ENCODE assay signal across 11 cellular contexts in genomic region chr9:90331826-90332575, GRCh38.
DNase-seq lines count a peak whose midpoint lies in the region; ATAC-seq, FAIRE-seq and TF ChIP-seq lines count a peak whose summit lies in the region.
"Had no signal": no experiment of that assay in that cellular context is flagged by ENCODE, and none has a peak within 500 bp of the region (broad histone marks: within the 10 kb centered on the region; RNA-seq: fewer than 3 reads in every experiment).

No MANE protein-coding gene starts in this region.

- in situ Hi-C loops in ACHN (cut with HindIII; ENCODE audit: low pct_ligation_motif_present, low pct_unique_long_range_greater_than_20kb, low sequenced_read_pairs) = no loop called here

- TF ChIP-seq CTCF in HFFc6 (IDR thresholded peaks at IDR 0.05) (no peak), chondrocyte (IDR thresholded peaks at IDR 0.05) (no peak), liver (IDR thresholded peaks at IDR 0.05; ENCODE audit: low read depth, low read length, missing input control) (no peak), D721Med (IDR thresholded peaks at IDR 0.05; ENCODE audit: insufficient read depth, missing control alignments) (no peak)

- H3K4me1 ChIP-seq in liver (ENCODE audit: control insufficient read depth in 4 of 4, insufficient read depth in 4 of 4, low read length in 3 of 4) = peaks cover 0 to 7% (median 2%) of the 10 kb centered on the region in 4 donors
- H3K4me1 ChIP-seq: gastrocnemius medialis had no signal

- peak in 1 of 2 donors; percentile 23 for TF ChIP-seq RAD21 in liver (IDR thresholded peaks at IDR 0.05)

- FAIRE-seq in D721Med (lab: Jason Lieb, UNC) = no peak

- no peak for ATAC-seq in GM19467 (IDR thresholded peaks at IDR 0.05; ENCODE audit: unreplicated experiment)
- ATAC-seq: gastrocnemius medialis had no signal

- peak overlapping the region in 1 of 2 donors; percentile 47 for H3K9ac ChIP-seq in liver (ENCODE audit: low read depth in 1 of 2, low read length in 2 of 2)

- WGBS in liver = 61% methylated on average over 8 of the region's 8 CpGs

- no peaks in the 10 kb centered on the region for H3K9me3 ChIP-seq in liver (ENCODE audit: control insufficient read depth in 4 of 4, low read length in 3 of 4)
- H3K9me3 ChIP-seq: gastrocnemius medialis had no signal

- H3K27ac Mint-ChIP-seq in HFFc6 (peak overlapping the region; percentile 65; the same call in 1 of the 2 replicates), chondrocyte (ENCODE audit: unreplicated experiment) (peak overlapping the region; percentile 98)

- H3K9me3 Mint-ChIP-seq in HFFc6 = peaks cover 15% of the 10 kb centered on the region; the same call in 1 of the 2 replicates
- peaks cover 4% of the 10 kb centered on the region for H3K9me3 Mint-ChIP-seq in chondrocyte (ENCODE audit: low read depth)

- H3K36me3 Mint-ChIP-seq in HFFc6 (ENCODE audit: low read depth) (no peaks in the 10 kb centered on the region), chondrocyte (ENCODE audit: low read depth) (peaks cover 2% of the 10 kb centered on the region)

- H3K27me3 ChIP-seq in liver (ENCODE audit: control insufficient read depth in 4 of 4, insufficient read depth in 4 of 4, low read length in 3 of 4) = no peaks in the 10 kb centered on the region
- H3K27me3 ChIP-seq: gastrocnemius medialis had no signal

- DNase-seq in ACHN (peak; percentile 45), HFFc6 (no peak), chondrocyte (ENCODE audit: low spot score) (no peak), NCI-H1092 treated with DMSO at 0.1 percent for 48 hours (lab: John Stamatoyannopoulos, UW) (no peak), anterior cingulate cortex (lab: John Stamatoyannopoulos, UW) (no peak), D721Med (ENCODE audit: insufficient read length, low spot score) (no peak)
- DNase-seq: gastrocnemius medialis, MM.1S, NCI-H2227 treated with DMSO at 0.1 percent for 48 hours had no signal

- H3K4me1 Mint-ChIP-seq in HFFc6 (ENCODE audit: low read depth) (peaks cover 15% of the 10 kb centered on the region; the same call in 1 of the 2 replicates), chondrocyte (ENCODE audit: low read depth) (peaks cover 62% of the 10 kb centered on the region)

- no peaks in the 10 kb centered on the region for H3K36me3 ChIP-seq in liver (ENCODE audit: control insufficient read depth in 4 of 4, insufficient read depth in 3 of 4, low read depth in 1 of 4, low read length in 3 of 4)
- H3K36me3 ChIP-seq: gastrocnemius medialis had no signal

- no peaks in the 10 kb centered on the region for H3K27me3 Mint-ChIP-seq in HFFc6 (ENCODE audit: insufficient read depth)
- H3K27me3 Mint-ChIP-seq in chondrocyte (ENCODE audit: low read depth) = no peaks in the 10 kb centered on the region

- no peak overlapping the region for H3K4me3 ChIP-seq in liver (ENCODE audit: low read depth in 1 of 3, low read length in 3 of 3)
- H3K4me3 ChIP-seq: gastrocnemius medialis had no signal

- H3K27ac ChIP-seq in liver (ENCODE audit: low read depth in 1 of 2, low read length in 2 of 2) = peak overlapping the region in 1 of 2 donors; percentile 60
- H3K27ac ChIP-seq: gastrocnemius medialis had no signal

- H3K4me3 Mint-ChIP-seq in HFFc6 = peak overlapping the region; percentile 29; the same call in 1 of the 2 replicates
- H3K4me3 Mint-ChIP-seq in chondrocyte (ENCODE audit: unreplicated experiment) = peak overlapping the region; percentile 7

TF ChIP-seq in liver, 16 proteins besides CTCF, POLR2A, EP300 and RAD21:
- TF ChIP-seq RXRA (IDR thresholded peaks at IDR 0.05) (peak in 1 of 2 donors; percentile 65), NR2F2 (IDR thresholded peaks at IDR 0.05) (no peak), SP1 (IDR thresholded peaks at IDR 0.05) (no peak), YY1 (IDR thresholded peaks at IDR 0.05) (peak; percentile 55), HNF4G (IDR thresholded peaks at IDR 0.05) (no peak), HNF4A (conservative IDR thresholded peaks at IDR 0.05) (peak; percentile 70 to 84), FOXA2 (IDR thresholded peaks at IDR 0.05) (no peak), MAX (IDR thresholded peaks at IDR 0.05) (peak; percentile 38), FOXA1 (IDR thresholded peaks at IDR 0.05) (no peak), EGR1 (IDR thresholded peaks at IDR 0.05; ENCODE audit: low read depth in 2 of 2) (peak in 1 of 2 donors; percentile 76), TAF1 (conservative IDR thresholded peaks at IDR 0.05) (no peak), ATF3 (IDR thresholded peaks at IDR 0.05) (peak; percentile 45), JUND (IDR thresholded peaks at IDR 0.05) (peak; percentile 37 to 86), GABPA (IDR thresholded peaks at IDR 0.05 in 1 of 2, conservative IDR thresholded peaks at IDR 0.05 in 1 of 2) (no peak)
- TF ChIP-seq, protein P1, sequence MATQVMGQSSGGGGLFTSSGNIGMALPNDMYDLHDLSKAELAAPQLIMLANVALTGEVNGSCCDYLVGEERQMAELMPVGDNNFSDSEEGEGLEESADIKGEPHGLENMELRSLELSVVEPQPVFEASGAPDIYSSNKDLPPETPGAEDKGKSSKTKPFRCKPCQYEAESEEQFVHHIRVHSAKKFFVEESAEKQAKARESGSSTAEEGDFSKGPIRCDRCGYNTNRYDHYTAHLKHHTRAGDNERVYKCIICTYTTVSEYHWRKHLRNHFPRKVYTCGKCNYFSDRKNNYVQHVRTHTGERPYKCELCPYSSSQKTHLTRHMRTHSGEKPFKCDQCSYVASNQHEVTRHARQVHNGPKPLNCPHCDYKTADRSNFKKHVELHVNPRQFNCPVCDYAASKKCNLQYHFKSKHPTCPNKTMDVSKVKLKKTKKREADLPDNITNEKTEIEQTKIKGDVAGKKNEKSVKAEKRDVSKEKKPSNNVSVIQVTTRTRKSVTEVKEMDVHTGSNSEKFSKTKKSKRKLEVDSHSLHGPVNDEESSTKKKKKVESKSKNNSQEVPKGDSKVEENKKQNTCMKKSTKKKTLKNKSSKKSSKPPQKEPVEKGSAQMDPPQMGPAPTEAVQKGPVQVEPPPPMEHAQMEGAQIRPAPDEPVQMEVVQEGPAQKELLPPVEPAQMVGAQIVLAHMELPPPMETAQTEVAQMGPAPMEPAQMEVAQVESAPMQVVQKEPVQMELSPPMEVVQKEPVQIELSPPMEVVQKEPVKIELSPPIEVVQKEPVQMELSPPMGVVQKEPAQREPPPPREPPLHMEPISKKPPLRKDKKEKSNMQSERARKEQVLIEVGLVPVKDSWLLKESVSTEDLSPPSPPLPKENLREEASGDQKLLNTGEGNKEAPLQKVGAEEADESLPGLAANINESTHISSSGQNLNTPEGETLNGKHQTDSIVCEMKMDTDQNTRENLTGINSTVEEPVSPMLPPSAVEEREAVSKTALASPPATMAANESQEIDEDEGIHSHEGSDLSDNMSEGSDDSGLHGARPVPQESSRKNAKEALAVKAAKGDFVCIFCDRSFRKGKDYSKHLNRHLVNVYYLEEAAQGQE (IDR thresholded peaks at IDR 0.05) = peak; percentile 56
- TF ChIP-seq, protein P2, sequence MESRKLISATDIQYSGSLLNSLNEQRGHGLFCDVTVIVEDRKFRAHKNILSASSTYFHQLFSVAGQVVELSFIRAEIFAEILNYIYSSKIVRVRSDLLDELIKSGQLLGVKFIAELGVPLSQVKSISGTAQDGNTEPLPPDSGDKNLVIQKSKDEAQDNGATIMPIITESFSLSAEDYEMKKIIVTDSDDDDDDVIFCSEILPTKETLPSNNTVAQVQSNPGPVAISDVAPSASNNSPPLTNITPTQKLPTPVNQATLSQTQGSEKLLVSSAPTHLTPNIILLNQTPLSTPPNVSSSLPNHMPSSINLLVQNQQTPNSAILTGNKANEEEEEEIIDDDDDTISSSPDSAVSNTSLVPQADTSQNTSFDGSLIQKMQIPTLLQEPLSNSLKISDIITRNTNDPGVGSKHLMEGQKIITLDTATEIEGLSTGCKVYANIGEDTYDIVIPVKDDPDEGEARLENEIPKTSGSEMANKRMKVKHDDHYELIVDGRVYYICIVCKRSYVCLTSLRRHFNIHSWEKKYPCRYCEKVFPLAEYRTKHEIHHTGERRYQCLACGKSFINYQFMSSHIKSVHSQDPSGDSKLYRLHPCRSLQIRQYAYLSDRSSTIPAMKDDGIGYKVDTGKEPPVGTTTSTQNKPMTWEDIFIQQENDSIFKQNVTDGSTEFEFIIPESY (IDR thresholded peaks at IDR 0.05) = peak; percentile 47
